ENCODE assay signal across 25 cellular contexts in genomic region chr6:14435291-14435690, GRCh38.
"Had no signal": no experiment of that assay in that cellular context is flagged by ENCODE, and none has a peak within 500 bp of the region (broad histone marks: within the 10 kb centered on the region; RNA-seq: fewer than 3 reads in every experiment).

No MANE protein-coding gene starts in this region.

- FAIRE-seq: colon had no signal

- H3K36me3 ChIP-seq: breast epithelium, esophagus muscularis mucosa, gastroesophageal sphincter, heart right ventricle, left ventricle myocardium inferior, sigmoid colon, uterus had no signal

- H3K4me1 Mint-ChIP-seq: activated CD4-positive, alpha-beta memory T cell treated with anti-CD3 and anti-CD28 coated beads, Interleukin-2, amount 10 ng/mL, durations not matched to agents 7 days and 5 days; central memory CD8-positive, alpha-beta T cell had no signal

- H3K9me3 Mint-ChIP-seq: activated CD4-positive, alpha-beta memory T cell treated with anti-CD3 and anti-CD28 coated beads, Interleukin-2, amount 10 ng/mL, durations not matched to agents 7 days and 5 days; central memory CD8-positive, alpha-beta T cell; effector memory CD8-positive, alpha-beta T cell; natural killer cell; T-helper 1 cell treated with Interleukin-12 subunit alpha and Interleukin-12 subunit beta and Interleukin-4 antibody, amounts not matched to agents 30 μg/mL and 1 μg/mL, for 36 hours had no signal

- H3K4me3 Mint-ChIP-seq: activated CD4-positive, alpha-beta memory T cell treated with anti-CD3 and anti-CD28 coated beads, Interleukin-2, amount 10 ng/mL, durations not matched to agents 7 days and 5 days; central memory CD8-positive, alpha-beta T cell; effector memory CD8-positive, alpha-beta T cell; mesothelial cell of epicardium; natural killer cell; T-helper 1 cell treated with Interleukin-12 subunit alpha and Interleukin-12 subunit beta and Interleukin-4 antibody, amounts not matched to agents 30 μg/mL and 1 μg/mL, for 36 hours had no signal

- H3K27me3 Mint-ChIP-seq: activated CD4-positive, alpha-beta memory T cell treated with anti-CD3 and anti-CD28 coated beads, Interleukin-2, amount 10 ng/mL, durations not matched to agents 7 days and 5 days; central memory CD8-positive, alpha-beta T cell; effector memory CD8-positive, alpha-beta T cell had no signal

- DNase-seq: activated CD4-positive, alpha-beta memory T cell treated with anti-CD3 and anti-CD28 coated beads, Interleukin-2, amount 10 ng/mL, durations not matched to agents 7 days and 5 days; activated CD4-positive, alpha-beta T cell treated with anti-CD3 and anti-CD28 coated beads for 48 hours; activated effector memory CD4-positive, alpha-beta T cell treated with anti-CD3 and anti-CD28 coated beads, Interleukin-2, amount 50 U/mL, for 16 hours; activated naive CD4-positive, alpha-beta T cell treated with anti-CD3 and anti-CD28 coated beads, Interleukin-2, amount 50 U/mL, for 16 hours; aorta; dorsolateral prefrontal cortex; effector memory CD8-positive, alpha-beta T cell; heart right ventricle; kidney glomerular epithelial cell; left ventricle myocardium inferior; natural killer cell; retina; sigmoid colon; stimulated activated CD4-positive, alpha-beta T cell treated with anti-CD3 and anti-CD28 coated beads, Interleukin-4, amount 100 ng/mL, for 1 hour; stimulated activated naive CD4-positive, alpha-beta T cell; T1000; testis; uterus had no signal

- H3K27ac Mint-ChIP-seq: activated CD4-positive, alpha-beta memory T cell treated with anti-CD3 and anti-CD28 coated beads, Interleukin-2, amount 10 ng/mL, durations not matched to agents 7 days and 5 days; effector memory CD8-positive, alpha-beta T cell; mesothelial cell of epicardium; natural killer cell; T-helper 1 cell treated with Interleukin-12 subunit alpha and Interleukin-12 subunit beta and Interleukin-4 antibody, amounts not matched to agents 30 μg/mL and 1 μg/mL, for 36 hours had no signal

- H3K27ac ChIP-seq: breast epithelium, dorsolateral prefrontal cortex, esophagus muscularis mucosa, gastroesophageal sphincter, heart right ventricle, left ventricle myocardium inferior, sigmoid colon, testis, uterus had no signal

- ATAC-seq: effector memory CD8-positive, alpha-beta T cell; gastroesophageal sphincter; heart right ventricle; natural killer cell had no signal

- H3K9me3 ChIP-seq: breast epithelium, esophagus muscularis mucosa, gastroesophageal sphincter, heart right ventricle, left ventricle myocardium inferior, sigmoid colon, testis, uterus had no signal

- H3K4me3 ChIP-seq: breast epithelium, dorsolateral prefrontal cortex, esophagus muscularis mucosa, gastroesophageal sphincter, heart right ventricle, left ventricle myocardium inferior, sigmoid colon, testis, uterus had no signal

- H3K27me3 ChIP-seq: breast epithelium, esophagus muscularis mucosa, gastroesophageal sphincter, heart right ventricle, sigmoid colon, testis, uterus had no signal

- H3K36me3 Mint-ChIP-seq: mesothelial cell of epicardium, natural killer cell had no signal

- H3K4me1 ChIP-seq: breast epithelium, uterus had no signal
